Comparison of ENCODE assay signal across 9 cellular contexts in the genomic region with DNA sequence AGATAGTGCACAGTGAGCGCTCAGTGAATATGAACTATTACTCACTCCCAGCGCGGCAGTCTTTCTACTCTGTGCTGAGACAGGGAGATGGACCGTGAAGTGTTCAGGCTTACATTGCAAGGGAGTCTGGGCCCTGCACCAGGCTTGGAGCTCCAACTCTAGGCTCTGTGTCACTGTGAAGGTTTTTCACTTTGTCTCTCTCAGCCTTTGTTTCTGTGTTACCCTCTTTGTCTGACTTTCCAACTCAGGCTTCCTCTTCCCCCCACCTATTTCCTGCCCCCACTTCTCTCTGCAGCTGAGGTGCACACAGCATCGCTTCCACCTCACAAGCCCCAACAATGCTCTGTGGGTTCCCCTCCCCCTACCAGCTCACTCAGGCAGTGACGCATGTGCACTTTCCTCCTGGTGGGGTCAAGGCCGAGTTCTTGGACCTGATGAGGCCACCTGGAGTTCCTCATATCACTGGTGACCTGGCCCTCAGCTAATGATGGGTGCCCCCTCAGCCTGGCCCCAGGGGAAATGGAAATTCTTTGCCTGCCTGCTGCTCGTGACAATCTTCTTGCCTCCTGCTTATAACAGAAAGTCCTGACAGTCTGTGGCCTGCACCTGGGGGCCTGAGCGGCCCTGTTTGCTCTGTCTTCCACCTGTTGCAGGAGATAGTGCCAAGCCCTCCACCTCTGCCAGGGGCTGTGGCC. TPM values are rescaled to one million over a fixed set of nuclear protein-coding genes. Genes with fewer than 3 reads are reported as not detected.
A peak's percentile ranks its signal among the peaks of the same experiment; 100 is the strongest.
DNase-seq lines count a peak whose midpoint lies in the region; ATAC-seq, FAIRE-seq and TF ChIP-seq lines count a peak whose summit lies in the region.
"Had no signal": no experiment of that assay in that cellular context is flagged by ENCODE, and none has a peak within 500 bp of the region (broad histone marks: within the 10 kb centered on the region; RNA-seq: fewer than 3 reads in every experiment).

No MANE protein-coding gene starts in this region.

- H3K4me3 Mint-ChIP-seq in endothelial cell (ENCODE audit: unreplicated experiment) = peak overlapping the region; percentile 72

- no peaks in the 10 kb centered on the region for H3K9me3 Mint-ChIP-seq in endothelial cell (ENCODE audit: unreplicated experiment)

- intact Hi-C loops in sciatic nerve (cut with DNase I) = no loop called here

- H3K4me1 ChIP-seq in SJCRH30 = peaks cover 21% of the 10 kb centered on the region

- no peaks in the 10 kb centered on the region for H3K9me3 ChIP-seq in SJCRH30 (replicated peaks)

- peaks cover 51% of the 10 kb centered on the region for H3K4me1 Mint-ChIP-seq in endothelial cell (ENCODE audit: unreplicated experiment)

- no peak for TF ChIP-seq CTCF in endothelial cell (IDR thresholded peaks at IDR 0.05; ENCODE audit: unreplicated experiment)

- no peak overlapping the region for H3K27ac ChIP-seq in SJCRH30

- H3K27me3 ChIP-seq in SJCRH30 = peaks cover 9% of the 10 kb centered on the region; the same call in 1 of the 2 replicates

- FAIRE-seq in H54 (lab: Jason Lieb, UNC) = no peak
- FAIRE-seq: colon had no signal

- H3K27me3 Mint-ChIP-seq in endothelial cell (ENCODE audit: unreplicated experiment) = peaks cover 18% of the 10 kb centered on the region

- DNase-seq in activated CD4-positive, alpha-beta T cell treated with anti-CD3 and anti-CD28 coated beads for 48 hours = peak; percentile 83
- DNase-seq in endothelial cell (ENCODE audit: low spot score) (peak; percentile 57), sciatic nerve (ENCODE audit: low spot score) (no peak), SJCRH30 (no peak), NCI-H2196 (lab: John Stamatoyannopoulos, UW; ENCODE audit: unreplicated experiment) (no peak), H54 (ENCODE audit: insufficient read length, low spot score) (no peak)

- peak overlapping the region; percentile 97 for H3K27ac Mint-ChIP-seq in endothelial cell (ENCODE audit: unreplicated experiment)

- ATAC-seq in GM19395 (IDR thresholded peaks at IDR 0.05; ENCODE audit: unreplicated experiment) (peak; percentile 67), HG03469 (IDR thresholded peaks at IDR 0.05; ENCODE audit: unreplicated experiment) (peak; percentile 33), sciatic nerve (peak; percentile 20)

- no peaks in the 10 kb centered on the region for H3K36me3 ChIP-seq in SJCRH30

- H3K36me3 Mint-ChIP-seq in endothelial cell (ENCODE audit: low read depth, unreplicated experiment) = peaks cover 5% of the 10 kb centered on the region

- no peak overlapping the region for H3K4me3 ChIP-seq in SJCRH30

- TF ChIP-seq POLR2A in H54 (IDR thresholded peaks at IDR 0.05; ENCODE audit: low read depth, low read length) = no peak

RNA-seq across cellular contexts. Expression of gene LCK, which starts 1.1 kb away (rescaled TPM):
- total RNA-seq in endothelial cell (ENCODE audit: unreplicated experiment) (1.1 TPM), sciatic nerve (3.2 TPM)
- total RNA-seq in SJCRH30 (2014; rRNA removed; shearing (Covaris generic)) = 0.43 TPM in 1 of 2 replicates, not detected in the other

RNA-seq across cellular contexts. Expression of gene FAM167B, which starts 3.0 kb away (rescaled TPM):
- total RNA-seq in endothelial cell (ENCODE audit: unreplicated experiment) (1.4 TPM), sciatic nerve (16.1 TPM)
- total RNA-seq in SJCRH30 (2014; rRNA removed; shearing (Covaris generic)) = not detected in 2 replicates

RNA-seq across cellular contexts. Expression of gene EIF3I, which starts 27.8 kb away (rescaled TPM):
- total RNA-seq in endothelial cell (ENCODE audit: unreplicated experiment) = 174 TPM
- total RNA-seq in sciatic nerve = 92.3 TPM
- 290 and 295 TPM in 2 replicates for total RNA-seq in SJCRH30 (2014; rRNA removed; shearing (Covaris generic))

RNA-seq across cellular contexts. Expression of gene TMEM234, which starts 27.8 kb away (rescaled TPM):
- 23.2 TPM for total RNA-seq in endothelial cell (ENCODE audit: unreplicated experiment)
- 27.0 TPM for total RNA-seq in sciatic nerve
- total RNA-seq in SJCRH30 (2014; rRNA removed; shearing (Covaris generic)) = 8.7 and 9.9 TPM in 2 replicates

RNA-seq across cellular contexts. Expression of gene DCDC2B, which starts 41.1 kb away (rescaled TPM):
- total RNA-seq in endothelial cell (ENCODE audit: unreplicated experiment) = not detected
- total RNA-seq in sciatic nerve = not detected
- total RNA-seq in SJCRH30 (2014; rRNA removed; shearing (Covaris generic)) = not detected in 2 replicates

Comparison
In these comparisons a context has a peak if more than half of its experiments do, and no peak if none do; other contexts are left out.
1. DNase-seq: peak in activated CD4-positive, alpha-beta T cell treated with anti-CD3 and anti-CD28 coated beads for 48 hours (single experiment) and endothelial cell (single experiment); none in sciatic nerve (single experiment), SJCRH30 (0 of 2), NCI-H2196 (single experiment) and H54 (single experiment).
2. Peak in every context shown above with its lines, with median percentiles within 50 percentile points of each other: ATAC-seq.